In the genomic region with DNA sequence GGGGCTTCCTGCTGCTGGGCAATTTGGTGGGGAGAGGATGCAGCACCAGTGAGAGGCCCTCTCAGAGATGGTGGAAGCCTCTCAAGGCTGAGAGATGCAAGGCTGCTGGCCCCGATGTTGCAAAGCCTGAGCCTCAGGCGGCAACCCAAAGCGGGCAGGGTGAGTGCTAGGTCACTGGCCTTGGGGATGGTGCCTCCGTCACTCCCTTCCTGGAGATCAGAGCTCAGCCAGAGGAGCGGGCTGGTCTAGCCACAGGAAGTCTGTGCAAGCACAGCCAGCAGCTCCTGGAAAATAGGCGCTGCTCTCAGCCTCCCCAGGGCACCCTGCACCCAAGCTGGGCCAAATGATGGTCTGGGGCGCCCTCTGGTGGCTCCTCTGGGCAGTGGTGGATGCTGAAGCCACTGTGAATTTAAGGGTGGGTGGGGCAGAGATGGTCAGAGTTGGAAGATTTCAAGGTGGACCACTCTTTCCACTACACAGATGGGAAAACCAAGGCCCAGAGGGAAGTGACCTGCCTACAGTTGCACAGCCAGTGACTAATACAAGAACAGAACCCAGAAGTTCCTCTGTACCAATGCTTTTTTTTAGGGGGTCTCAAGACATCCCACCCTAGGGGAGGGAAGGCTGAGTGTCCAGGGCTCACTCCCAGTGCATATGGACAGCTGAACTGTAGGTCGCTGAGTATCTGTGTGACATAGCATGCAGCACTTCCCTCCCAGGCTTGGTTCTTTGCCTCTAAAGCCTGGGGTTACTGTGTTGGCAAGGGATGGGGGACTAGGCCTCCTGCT, we compare ENCODE assay signal across 8 cellular contexts. TPM values are rescaled to one million over a fixed set of nuclear protein-coding genes. Genes with fewer than 3 reads are reported as not detected.
DNase-seq lines count a peak whose midpoint lies in the region; ATAC-seq and TF ChIP-seq lines count a peak whose summit lies in the region.

No MANE protein-coding gene starts in this region.

- H3K4me3 Mint-ChIP-seq in activated T-cell treated with anti-CD3 and anti-CD28 coated beads, Interleukin-2, amount 50 U/mL, for 72 hours, result peak overlapping the region; percentile 39 to 45
- H3K4me3 Mint-ChIP-seq in nephron progenitor cell, result no peak overlapping the region

- H3K4me1 Mint-ChIP-seq in activated T-cell treated with anti-CD3 and anti-CD28 coated beads, Interleukin-2, amount 50 U/mL, for 72 hours (ENCODE audit: low read depth), result peaks cover 11% of the 10 kb centered on the region
- H3K4me1 Mint-ChIP-seq in nephron progenitor cell, result peaks cover 28% of the 10 kb centered on the region

- peak; percentile 95 for TF ChIP-seq CTCF in nephron progenitor cell (IDR thresholded peaks at IDR 0.05)

- H3K27ac Mint-ChIP-seq in activated T-cell treated with anti-CD3 and anti-CD28 coated beads, Interleukin-2, amount 50 U/mL, for 72 hours, result no peak overlapping the region
- H3K27ac Mint-ChIP-seq in nephron progenitor cell, result no peak overlapping the region

- peak; percentile 96 to 97 for ATAC-seq in activated T-cell treated with anti-CD3 and anti-CD28 coated beads, Interleukin-2, amount 50 U/mL, for 72 hours (replicated peaks in 1 of 2)

- no peaks in the 10 kb centered on the region for H3K27me3 Mint-ChIP-seq in activated T-cell treated with anti-CD3 and anti-CD28 coated beads, Interleukin-2, amount 50 U/mL, for 72 hours (ENCODE audit: low read depth)
- peaks cover 25% of the 10 kb centered on the region for H3K27me3 Mint-ChIP-seq in nephron progenitor cell (ENCODE audit: low read depth, poor library complexity)

- H3K36me3 Mint-ChIP-seq in activated T-cell treated with anti-CD3 and anti-CD28 coated beads, Interleukin-2, amount 50 U/mL, for 72 hours (ENCODE audit: insufficient read depth in 2 of 2), result peaks cover 0 to 1% of the 10 kb centered on the region in 2 donors
- no peaks in the 10 kb centered on the region for H3K36me3 Mint-ChIP-seq in nephron progenitor cell (ENCODE audit: low read depth)

- DNase-seq in NCI-H524 (lab: John Stamatoyannopoulos, UW) (peak; percentile 75 to 90), NCI-H524 treated with DMSO at 0.1 percent for 48 hours (lab: John Stamatoyannopoulos, UW) (no peak), KG1 (lab: John Stamatoyannopoulos, UW) (peak; percentile 61), RKO (ENCODE audit: low spot score) (peak; percentile 72), fibroblast of gingiva (ENCODE audit: low read depth) (peak; percentile 72), nephron progenitor cell (peak; percentile 93)
- peak; percentile 83 to 88 for DNase-seq in activated T-cell treated with anti-CD3 and anti-CD28 coated beads, Interleukin-2, amount 50 U/mL, for 72 hours
- DNase-seq in stimulated activated naive CD4-positive, alpha-beta T cell treated with Interleukin-2 at 50 U/mL for 16 hours (lab: John Stamatoyannopoulos, UW), result peak; percentile 81

- peaks cover 0 to 3% of the 10 kb centered on the region in 2 donors for H3K9me3 Mint-ChIP-seq in activated T-cell treated with anti-CD3 and anti-CD28 coated beads, Interleukin-2, amount 50 U/mL, for 72 hours
- H3K9me3 Mint-ChIP-seq in nephron progenitor cell, result peaks cover 15% of the 10 kb centered on the region

RNA-seq across cellular contexts. Expression of gene C20orf203, which starts 20.8 kb away (rescaled TPM):
- under 1 TPM; 0.16 to 0.17 TPM for total RNA-seq in activated T-cell treated with anti-CD3 and anti-CD28 coated beads, Interleukin-2, amount 50 U/mL, for 72 hours
